15 cellular contexts compared by ENCODE assay signal in genomic region chr7:137130751-137131158, GRCh38.
DNase-seq lines count a peak whose midpoint lies in the region; ATAC-seq, FAIRE-seq and TF ChIP-seq lines count a peak whose summit lies in the region.
"Had no signal": no experiment of that assay in that cellular context is flagged by ENCODE, and none has a peak within 500 bp of the region (broad histone marks: within the 10 kb centered on the region; RNA-seq: fewer than 3 reads in every experiment).

No MANE protein-coding gene starts in this region.

- no peak for TF ChIP-seq RAD21 in SK-N-SH (IDR thresholded peaks at IDR 0.05; ENCODE audit: low read length)

- no peaks in the 10 kb centered on the region for H4K20me1 ChIP-seq in SK-N-SH (ENCODE audit: insufficient read depth)

- FAIRE-seq in urothelium cell line (lab: Jason Lieb, UNC): no peak
- FAIRE-seq: A204.1, TTC549 had no signal

- H3K4me1 ChIP-seq in SK-N-SH (ENCODE audit: control insufficient read depth in 1 of 2, insufficient read depth in 2 of 2, low read depth in 1 of 2, low read length in 1 of 2) (no peaks in the 10 kb centered on the region; a peak in 1 of 4 replicates), SJSA1 (replicated peaks) (peaks cover 42% of the 10 kb centered on the region)
- H3K4me1 ChIP-seq: esophagus squamous epithelium had no signal

- peak overlapping the region; percentile 53; the same call in 1 of the 2 replicates for H2AFZ ChIP-seq in SK-N-SH (ENCODE audit: low read depth)

- H3K4me3 ChIP-seq in SK-N-SH (ENCODE audit: low read depth in 2 of 2, low read length in 1 of 2): no peak overlapping the region
- no peak overlapping the region for H3K4me3 ChIP-seq in SJSA1
- H3K4me3 ChIP-seq: esophagus squamous epithelium had no signal

- no peak overlapping the region for H3K27ac ChIP-seq in SK-N-SH (ENCODE audit: low read depth in 2 of 2, low read length in 1 of 2)
- peak overlapping the region; percentile 88 for H3K27ac ChIP-seq in SJSA1
- H3K27ac ChIP-seq: esophagus squamous epithelium had no signal

- DNase-seq in SK-N-SH (no peak), SJSA1 (ENCODE audit: low read depth in 1 of 2, low spot score in 2 of 2) (peak; percentile 84 to 88), fibroblast of peridontal ligament (ENCODE audit: extremely low read depth) (peak; percentile 56), urothelium cell line (ENCODE audit: low spot score) (peak; percentile 23), foreskin melanocyte (no peak), islet precursor cell (no peak), DMS153 treated with DMSO at 0.1 percent for 48 hours (lab: John Stamatoyannopoulos, UW; ENCODE audit: unreplicated experiment) (no peak)
- DNase-seq: activated T-cell treated with anti-CD3 and anti-CD28 coated beads, Interleukin-2, amount 50 U/mL, for 72 hours; amniotic stem cell; esophagus squamous epithelium; natural killer cell; NCI-H1048 had no signal

- WGBS in SK-N-SH (ENCODE audit: low lambda C conversion rate): 41% methylated on average over 3 of the region's 3 CpGs

- H3K36me3 ChIP-seq in SK-N-SH (replicated peaks in 1 of 2; ENCODE audit: control insufficient read depth in 1 of 2, insufficient read depth in 2 of 2, low read length in 1 of 2) (no peaks in the 10 kb centered on the region), SJSA1 (no peaks in the 10 kb centered on the region)
- H3K36me3 ChIP-seq: esophagus squamous epithelium had no signal

- H3K9me3 ChIP-seq in SK-N-SH: no peaks in the 10 kb centered on the region
- H3K9me3 ChIP-seq in SJSA1 (replicated peaks): no peaks in the 10 kb centered on the region; the same call in 1 of the 2 replicates
- H3K9me3 ChIP-seq: esophagus squamous epithelium had no signal

- H3K27me3 ChIP-seq in SK-N-SH (ENCODE audit: insufficient read depth): no peaks in the 10 kb centered on the region
- no peaks in the 10 kb centered on the region for H3K27me3 ChIP-seq in SJSA1 (replicated peaks)
- H3K27me3 ChIP-seq: esophagus squamous epithelium had no signal

- no peaks in the 10 kb centered on the region for H3K79me2 ChIP-seq in SK-N-SH (ENCODE audit: insufficient read depth)

- no peaks in the 10 kb centered on the region for H3F3A ChIP-seq in SK-N-SH (replicated peaks; ENCODE audit: insufficient read depth)

- no peak for TF ChIP-seq CTCF in SK-N-SH (IDR thresholded peaks at IDR 0.05)

- H3K4me2 ChIP-seq in SK-N-SH: no peak overlapping the region; the same call in 1 of the 2 replicates

- CTCF ChIA-PET in SK-N-SH (lab: Yijun Ruan, JAX): interaction anchor here (0.6 to 1.3 kb wide), 2 partner anchors 39 to 997 kb away, joined by 3 to 5 read pairs; no protein-coding TSS in a partner anchor

- ATAC-seq in SK-N-SH treated with all-trans-retinoic acid at 6 μM for 48 hours: no peak
- ATAC-seq: activated T-cell treated with anti-CD3 and anti-CD28 coated beads, Interleukin-2, amount 50 U/mL, for 72 hours; natural killer cell had no signal

- TF ChIP-seq EP300 in SK-N-SH (IDR thresholded peaks at IDR 0.05; ENCODE audit: borderline replicate concordance in 1 of 2, low read depth in 1 of 2, low read length in 1 of 2): no peak

- H3K9ac ChIP-seq in SK-N-SH: no peak overlapping the region

- no peaks in the 10 kb centered on the region for H3K9me2 ChIP-seq in SK-N-SH

- POLR2A ChIA-PET in SK-N-SH (lab: Yijun Ruan, JAX): no interaction called here

TF ChIP-seq in SK-N-SH, 30 proteins besides CTCF, POLR2A, EP300 and RAD21:
- no peak for TF ChIP-seq SMC3 (IDR thresholded peaks at IDR 0.05; ENCODE audit: low read depth, low read length)
- no peak for TF ChIP-seq FOXJ3 (CRISPR knock-in tag; IDR thresholded peaks at IDR 0.05)
- peak; percentile 30; the same call in 1 of the 2 replicates for TF ChIP-seq YY1 (IDR thresholded peaks at IDR 0.05; ENCODE audit: low read depth)
TF ChIP-seq in SK-N-SH: peak in this region for 1.

TF ChIP-seq in SK-N-SH treated with all-trans-retinoic acid at 6 μM for 48 hours, 23 proteins besides CTCF, POLR2A, EP300 and RAD21:
- TF ChIP-seq TSHZ2 (CRISPR knock-in tag; IDR thresholded peaks at IDR 0.05) (no peak), PPARA (CRISPR knock-in tag; IDR thresholded peaks at IDR 0.05; ENCODE audit: borderline replicate concordance) (no peak)

Comparison
In these comparisons a context has a peak if more than half of its experiments do, and no peak if none do; other contexts are left out.
1. DNase-seq: peak in SJSA1 (2 of 2), fibroblast of peridontal ligament (single experiment) and urothelium cell line (single experiment); none in SK-N-SH (single experiment), foreskin melanocyte (single experiment), islet precursor cell (single experiment) and DMS153 treated with DMSO at 0.1 percent for 48 hours (single experiment).